In genomic region chr7:75758491-75758890, GRCh38 we compare ENCODE assay signal across 22 cellular contexts. TPM values are rescaled to one million over a fixed set of nuclear protein-coding genes. Genes with fewer than 3 reads are reported as not detected.
DNase-seq lines count a peak whose midpoint lies in the region; ATAC-seq and TF ChIP-seq lines count a peak whose summit lies in the region.
"Had no signal": no experiment of that assay in that cellular context is flagged by ENCODE, and none has a peak within 500 bp of the region (broad histone marks: within the 10 kb centered on the region; RNA-seq: fewer than 3 reads in every experiment).

No MANE protein-coding gene starts in this region.

- H3K9me3 ChIP-seq in IMR-90 (ENCODE audit: control insufficient read depth, insufficient read depth, low read length) = no peaks in the 10 kb centered on the region
- H3K9me3 ChIP-seq: MG63 had no signal

- no peak overlapping the region for H3K4me2 ChIP-seq in IMR-90 (ENCODE audit: low read depth, low read length)
- H3K4me2 ChIP-seq in mesendoderm (ENCODE audit: low read length) = no peak overlapping the region

- no peaks in the 10 kb centered on the region for H3K79me1 ChIP-seq in IMR-90 (ENCODE audit: low read depth in 1 of 2, low read length in 2 of 2)
- H3K79me1 ChIP-seq in mesendoderm (ENCODE audit: low read length) = no peaks in the 10 kb centered on the region

- H4K8ac ChIP-seq in IMR-90 (ENCODE audit: low read depth in 2 of 2, low read length in 2 of 2) (no peak overlapping the region), mesendoderm (ENCODE audit: low read depth, low read length) (no peak overlapping the region)

- H2BK5ac ChIP-seq in IMR-90 (ENCODE audit: low read depth, low read length, poor library complexity, severe bottlenecking) = no peak overlapping the region
- no peak overlapping the region for H2BK5ac ChIP-seq in mesendoderm (ENCODE audit: low read length)

- no peaks in the 10 kb centered on the region for H3K9me3 Mint-ChIP-seq in stimulated activated naive B cell treated with anti-CD40 and anti-IgM and Interleukin-4, amounts not matched to agents 10 μg/mL and 1 μg/mL and 100 μg/mL, for 72 hours

- peak; percentile 23 for DNase-seq in IMR-90
- peak; percentile 38 for DNase-seq in dedifferentiated amniotic fluid mesenchymal stem cell (ENCODE audit: extremely low spot score)
- peak; percentile 52 for DNase-seq in hepatic stellate cell (ENCODE audit: low spot score)
- DNase-seq in stimulated activated naive B cell treated with anti-CD40 and anti-IgM and Interleukin-4, amounts not matched to agents 10 μg/mL and 1 μg/mL and 100 μg/mL, for 72 hours = no peak
- no peak for DNase-seq in left colon
- no peak for DNase-seq in mesendoderm
- DNase-seq: C1 segment of cervical spinal cord; CD4-positive, alpha-beta memory T cell; COR-L47; EL; GF-D8; H7; KG1; MG63; NCI-H2029; NCI-H446; NCI-H526; NCI-H82; SHP77 treated with DMSO at 0.1 percent for 48 hours had no signal

- WGBS in IMR-90 (ENCODE audit: extremely low coverage in 2 of 2, insufficient read length in 1 of 2), 2 experiments = no CpG with 5 or more reads among the region's 2 CpGs
- WGBS in mesendoderm (ENCODE audit: extremely low coverage, insufficient coverage, low lambda C conversion rate) = no CpG with 5 or more reads among the region's 2 CpGs

- no peaks in the 10 kb centered on the region for H3K27me3 Mint-ChIP-seq in stimulated activated naive B cell treated with anti-CD40 and anti-IgM and Interleukin-4, amounts not matched to agents 10 μg/mL and 1 μg/mL and 100 μg/mL, for 72 hours

- H3K27ac ChIP-seq in IMR-90 (ENCODE audit: insufficient read depth, low read length) = no peak overlapping the region
- H3K27ac ChIP-seq in mesendoderm (ENCODE audit: low read depth, low read length) = no peak overlapping the region

- H3K36me3 ChIP-seq in IMR-90 (ENCODE audit: control insufficient read depth, insufficient read depth, low read length) = no peaks in the 10 kb centered on the region
- H3K36me3 ChIP-seq in mesendoderm (ENCODE audit: control insufficient read depth, insufficient read depth, low read length) = no peaks in the 10 kb centered on the region
- H3K36me3 ChIP-seq: MG63 had no signal

- H2BK15ac ChIP-seq in IMR-90 (ENCODE audit: low read depth, low read length) = no peak overlapping the region
- H2BK15ac ChIP-seq in mesendoderm (replicated peaks; ENCODE audit: low read depth) = no peak overlapping the region

- POLR2A ChIA-PET in IMR-90 (lab: Charles Lee; ENCODE audit: unreplicated experiment) = no interaction called here

- TF ChIP-seq CTCF in IMR-90 (conservative IDR thresholded peaks at IDR 0.05; ENCODE audit: low read depth, low read length) = no peak

- peak overlapping the region; percentile 25 for H3K27ac Mint-ChIP-seq in stimulated activated naive B cell treated with anti-CD40 and anti-IgM and Interleukin-4, amounts not matched to agents 10 μg/mL and 1 μg/mL and 100 μg/mL, for 72 hours
- H3K27ac Mint-ChIP-seq: CD4-positive, alpha-beta memory T cell had no signal

- H3K4ac ChIP-seq in IMR-90 (ENCODE audit: low read depth, low read length) (no peak overlapping the region), mesendoderm (ENCODE audit: low read depth, low read length) (no peak overlapping the region)

- H3K36me3 Mint-ChIP-seq in stimulated activated naive B cell treated with anti-CD40 and anti-IgM and Interleukin-4, amounts not matched to agents 10 μg/mL and 1 μg/mL and 100 μg/mL, for 72 hours = no peaks in the 10 kb centered on the region
- H3K36me3 Mint-ChIP-seq: CD4-positive, alpha-beta memory T cell had no signal

- H3K56ac ChIP-seq in IMR-90 (ENCODE audit: extremely low read depth, insufficient read depth, low read length) = no peak overlapping the region
- H3K56ac ChIP-seq in mesendoderm (ENCODE audit: low read length) = no peak overlapping the region

- H3K79me2 ChIP-seq in mesendoderm (ENCODE audit: control insufficient read depth, insufficient read depth, low read length) = no peaks in the 10 kb centered on the region

- H3K23ac ChIP-seq in IMR-90 (ENCODE audit: low read depth, low read length) (no peak overlapping the region), mesendoderm (ENCODE audit: low read length) (no peak overlapping the region)

- no peak for TF ChIP-seq POLR2A in IMR-90 (IDR thresholded peaks at IDR 0.05; ENCODE audit: low read depth, low read length)

- H2AK5ac ChIP-seq in IMR-90 (ENCODE audit: low read depth, low read length) (no peak overlapping the region), mesendoderm (ENCODE audit: low read length) (no peak overlapping the region)

- CTCF ChIA-PET in IMR-90 (lab: Yijun Ruan, JAX) = no interaction called here

- BruUV-seq in IMR-90 (replicated peaks; lab: Mats Ljungman, UMichigan) = no TSS peak

- intact Hi-C loops in IMR-90 (cut with micrococcal nuclease) (no loop called here), left colon (cut with DNase I, micrococcal nuclease) (no loop called here)

- dilution Hi-C loops in IMR-90 (cut with HindIII; ENCODE audit: low sequenced_read_pairs, unreplicated experiment) = no loop called here

- no peak overlapping the region for H3K14ac ChIP-seq in IMR-90 (replicated peaks; ENCODE audit: low read depth, low read length)

- in situ Hi-C loops in IMR-90 (cut with MboI; ENCODE audit: low sequenced_read_pairs) = loop anchor here (10.0 kb wide), 1 partner anchor 224 kb away; no protein-coding TSS in a partner anchor

- no peak overlapping the region for H2AK9ac ChIP-seq in IMR-90 (replicated peaks; ENCODE audit: low read depth, low read length, poor library complexity)

- no peaks in the 10 kb centered on the region for H3K4me1 ChIP-seq in IMR-90 (ENCODE audit: control insufficient read depth, insufficient read depth, low read length)
- H3K4me1 ChIP-seq in mesendoderm (ENCODE audit: control insufficient read depth, low read depth, low read length) = no peaks in the 10 kb centered on the region

- no peak overlapping the region for H3K4me3 Mint-ChIP-seq in stimulated activated naive B cell treated with anti-CD40 and anti-IgM and Interleukin-4, amounts not matched to agents 10 μg/mL and 1 μg/mL and 100 μg/mL, for 72 hours
- H3K4me3 Mint-ChIP-seq: CD4-positive, alpha-beta memory T cell had no signal

- no peak for TF ChIP-seq RAD21 in IMR-90 (IDR thresholded peaks at IDR 0.05; ENCODE audit: low read length)

- H2AFZ ChIP-seq in IMR-90 (replicated peaks; ENCODE audit: low read length, poor library complexity) = no peak overlapping the region

- no peaks in the 10 kb centered on the region for H3K9me1 ChIP-seq in IMR-90 (ENCODE audit: insufficient read depth, low read length)

- H3K9ac ChIP-seq in IMR-90 (ENCODE audit: low read depth, low read length) (no peak overlapping the region), mesendoderm (ENCODE audit: low read length) (no peak overlapping the region)

- H3K18ac ChIP-seq in IMR-90 (ENCODE audit: low read depth, low read length) (no peak overlapping the region), mesendoderm (ENCODE audit: low read length) (no peak overlapping the region)

- H3K27me3 ChIP-seq in IMR-90 (ENCODE audit: control insufficient read depth, insufficient read depth, low read length) = no peaks in the 10 kb centered on the region
- H3K27me3 ChIP-seq in mesendoderm (ENCODE audit: insufficient read depth, low read length, poor library complexity) = no peaks in the 10 kb centered on the region
- H3K27me3 ChIP-seq: MG63 had no signal

- H2BK120ac ChIP-seq in IMR-90 (ENCODE audit: low read depth, low read length) (no peak overlapping the region), mesendoderm (ENCODE audit: low read depth, low read length) (no peak overlapping the region)

- H3K4me3 ChIP-seq in IMR-90 (ENCODE audit: insufficient read depth, low read depth, low read length) (no peak overlapping the region), mesendoderm (ENCODE audit: low read length) (no peak overlapping the region)
- H3K4me3 ChIP-seq: MG63 had no signal

- no peak overlapping the region for H2BK20ac ChIP-seq in IMR-90 (ENCODE audit: low read depth, low read length)

- H4K5ac ChIP-seq in IMR-90 (ENCODE audit: low read depth, low read length) = no peak overlapping the region
- no peak overlapping the region for H4K5ac ChIP-seq in mesendoderm (ENCODE audit: low read length)

- H3K4me1 Mint-ChIP-seq in stimulated activated naive B cell treated with anti-CD40 and anti-IgM and Interleukin-4, amounts not matched to agents 10 μg/mL and 1 μg/mL and 100 μg/mL, for 72 hours = peaks cover 10 to 20% of the 10 kb centered on the region in 2 donors

- no peaks in the 10 kb centered on the region for H4K20me1 ChIP-seq in IMR-90 (ENCODE audit: insufficient read depth, low read length)

- ATAC-seq in IMR-90 (ENCODE audit: low read depth) (peak; percentile 46), left colon (no peak), GM19023 (IDR thresholded peaks at IDR 0.05; ENCODE audit: unreplicated experiment) (no peak)
- ATAC-seq in stimulated activated naive B cell treated with anti-CD40 and anti-IgM and Interleukin-4, amounts not matched to agents 10 μg/mL and 1 μg/mL and 100 μg/mL, for 72 hours (replicated peaks) = no peak

- H4K91ac ChIP-seq in IMR-90 (ENCODE audit: insufficient read depth, low read depth, low read length) = no peak overlapping the region

TF ChIP-seq in IMR-90, 13 proteins besides CTCF, POLR2A, EP300 and RAD21:
- TF ChIP-seq CEBPB (IDR thresholded peaks at IDR 0.05; ENCODE audit: low read depth, low read length) (peak; percentile 83), SMC3 (IDR thresholded peaks at IDR 0.05; ENCODE audit: low read depth, low read length) (no peak)

RNA-seq across cellular contexts. Expression of gene CCL26, which starts 13.5 kb away (rescaled TPM):
- total RNA-seq in IMR-90 (2012; rRNA removed) (not detected in 2 replicates), left colon (under 1 TPM in 1 of 2 donors, not detected in 1; 0.78 TPM)
- polyA plus RNA-seq in IMR-90 (2012; rRNA removed) = not detected in 2 replicates
- polyA plus RNA-seq in IMR-90 (2012; cell fraction: cytosol; rRNA removed) = 0.28 TPM in 1 of 2 replicates, not detected in the other
- polyA plus RNA-seq in IMR-90 (2012; cell fraction: nucleus; rRNA removed; ENCODE audit: low replicate concordance) = 0.34 TPM in 1 of 2 replicates, not detected in the other
- 6.7 TPM for polyA plus RNA-seq in mesendoderm (2013, experiment 1 of 2)
- polyA plus RNA-seq in mesendoderm (2013, experiment 2 of 2) = 7.7 TPM
- total RNA-seq: CD4-positive, alpha-beta memory T cell; HT1080 had no signal
- polyA plus RNA-seq: CD4-positive, alpha-beta memory T cell had no signal

RNA-seq across cellular contexts. Expression of gene HIP1, which starts 19.8 kb away (rescaled TPM):
- total RNA-seq in IMR-90 (2012; rRNA removed) (10.0 and 11.1 TPM in 2 replicates), left colon (1 to 10 TPM; 5.7 to 6.2 TPM)
- polyA plus RNA-seq in IMR-90 (2012; rRNA removed) = 6.5 and 6.8 TPM in 2 replicates
- 3.5 and 5.6 TPM in 2 replicates for polyA plus RNA-seq in IMR-90 (2012; cell fraction: cytosol; rRNA removed)
- 4.8 and 6.8 TPM in 2 replicates for polyA plus RNA-seq in IMR-90 (2012; cell fraction: nucleus; rRNA removed; ENCODE audit: low replicate concordance)
- 29.0 TPM for polyA plus RNA-seq in mesendoderm (2013, experiment 1 of 2)
- 28.6 TPM for polyA plus RNA-seq in mesendoderm (2013, experiment 2 of 2)

RNA-seq across cellular contexts. Expression of gene CCL24, which starts 55.1 kb away (rescaled TPM):
- total RNA-seq in IMR-90 (2012; rRNA removed) = not detected in 2 replicates
- polyA plus RNA-seq in IMR-90 (2012; rRNA removed) = not detected in 2 replicates
- polyA plus RNA-seq in IMR-90 (2012; cell fraction: cytosol; rRNA removed) = not detected in 2 replicates
- polyA plus RNA-seq in IMR-90 (2012; cell fraction: nucleus; rRNA removed; ENCODE audit: low replicate concordance) = 0.17 and 0.21 TPM in 2 replicates
- 10 to 100 TPM in 1 of 2 donors, 1 to 10 TPM in 1; 7.4 to 21.7 TPM for total RNA-seq in left colon
- not detected for polyA plus RNA-seq in mesendoderm (2013, experiment 1 of 2)
- polyA plus RNA-seq in mesendoderm (2013, experiment 2 of 2) = not detected
- total RNA-seq: A673; CD4-positive, alpha-beta memory T cell; H7; HT1080 had no signal
- polyA plus RNA-seq: CD4-positive, alpha-beta memory T cell had no signal

Comparison
In these comparisons a context has a peak if more than half of its experiments do, and no peak if none do; other contexts are left out.
1. DNase-seq: peak in IMR-90 (single experiment), dedifferentiated amniotic fluid mesenchymal stem cell (single experiment) and hepatic stellate cell (single experiment); none in stimulated activated naive B cell treated with anti-CD40 and anti-IgM and Interleukin-4, amounts not matched to agents 10 μg/mL and 1 μg/mL and 100 μg/mL, for 72 hours (single experiment), left colon (0 of 2) and mesendoderm (single experiment).